8 cellular contexts compared by ENCODE assay signal in genomic region chr2:230160112-230160660, GRCh38. TPM values are rescaled to one million over a fixed set of nuclear protein-coding genes. Genes with fewer than 3 reads are reported as not detected.
A peak's percentile ranks its signal among the peaks of the same experiment; 100 is the strongest.
DNase-seq lines count a peak whose midpoint lies in the region; ATAC-seq and TF ChIP-seq lines count a peak whose summit lies in the region.

No MANE protein-coding gene starts in this region.

- H3K27me3 ChIP-seq in heart right ventricle (no peaks in the 10 kb centered on the region), gastrocnemius medialis (no peaks in the 10 kb centered on the region)

- 31 to 33% methylated on average over 11 of the region's 11 CpGs for WGBS in heart right ventricle, 2 donors

- H3K4me1 ChIP-seq in heart right ventricle, result peaks cover 0 to 8% (median 0%) of the 10 kb centered on the region in 9 donors
- no peaks in the 10 kb centered on the region for H3K4me1 ChIP-seq in gastrocnemius medialis

- DNase-seq in COLO829 (ENCODE audit: low spot score), result peak; percentile 63
- DNase-seq in HT-29 (ENCODE audit: low spot score), result peak; percentile 59
- peak; percentile 41 for DNase-seq in SKM-1 (lab: John Stamatoyannopoulos, UW; ENCODE audit: unreplicated experiment)
- DNase-seq in activated naive CD4-positive, alpha-beta T cell treated with anti-CD3 and anti-CD28 coated beads, Interleukin-2, amount 50 U/mL, for 72 hours (ENCODE audit: low spot score in 2 of 2), result peak in 1 of 2 donors; percentile 73
- DNase-seq in heart right ventricle, result peak; percentile 21 to 30
- no peak for DNase-seq in gastrocnemius medialis

- intact Hi-C loops in heart right ventricle (cut with DNase I) (loop anchor here in 7 of 10 donors (1.0 to 10.0 kb wide), 7 partner anchors 88 to 455 kb away; partner anchors contain the start of gene SLC16A14 (in 3 of the 7)), gastrocnemius medialis (cut with DNase I; ENCODE audit: low total_unique reads) (loop anchor here (2.0 to 5.0 kb wide), 2 partner anchors 93 to 151 kb away; partner anchors contain the start of gene SLC16A14)

- H3K27ac Mint-ChIP-seq in activated naive CD4-positive, alpha-beta T cell treated with anti-CD3 and anti-CD28 coated beads, Interleukin-2, amount 50 U/mL, for 72 hours, result peak overlapping the region in 1 of 2 donors; percentile 63

- ATAC-seq in activated naive CD4-positive, alpha-beta T cell treated with anti-CD3 and anti-CD28 coated beads, Interleukin-2, amount 50 U/mL, for 72 hours, result peak; percentile 28 to 51
- ATAC-seq in heart right ventricle, result peak; percentile 41 to 87 (median 71)
- ATAC-seq in gastrocnemius medialis, result peak in 1 of 2 donors; percentile 51
- no peak for ATAC-seq in GM18519 (IDR thresholded peaks at IDR 0.05; ENCODE audit: low FRiP score, unreplicated experiment)
- no peak for ATAC-seq in GM21526 (IDR thresholded peaks at IDR 0.05; ENCODE audit: low FRiP score, unreplicated experiment)

- no peaks in the 10 kb centered on the region for H3K9me3 Mint-ChIP-seq in activated naive CD4-positive, alpha-beta T cell treated with anti-CD3 and anti-CD28 coated beads, Interleukin-2, amount 50 U/mL, for 72 hours

- H3K36me3 ChIP-seq in heart right ventricle (peaks cover 0 to 6% (median 0%) of the 10 kb centered on the region in 9 donors), gastrocnemius medialis (no peaks in the 10 kb centered on the region)

- H3K27ac ChIP-seq in heart right ventricle, result no peak overlapping the region
- H3K27ac ChIP-seq in gastrocnemius medialis, result no peak overlapping the region

- TF ChIP-seq CTCF in heart right ventricle (IDR thresholded peaks at IDR 0.05), result peak; percentile 68 to 90 (median 80)
- peak; percentile 19 to 75 (median 63) for TF ChIP-seq CTCF in gastrocnemius medialis (IDR thresholded peaks at IDR 0.05 in 4 of 5, conservative IDR thresholded peaks at IDR 0.05 in 1 of 5)

- no peaks in the 10 kb centered on the region for H3K36me3 Mint-ChIP-seq in activated naive CD4-positive, alpha-beta T cell treated with anti-CD3 and anti-CD28 coated beads, Interleukin-2, amount 50 U/mL, for 72 hours

- TF ChIP-seq POLR2A in gastrocnemius medialis (IDR thresholded peaks at IDR 0.05), result no peak

- H3K4me3 ChIP-seq in heart right ventricle (no peak overlapping the region), gastrocnemius medialis (no peak overlapping the region)

- in situ Hi-C loops in gastrocnemius medialis (cut with MboI; ENCODE audit: low sequenced_read_pairs in 4 of 4), result no loop called here

- H3K9me3 ChIP-seq in heart right ventricle (no peaks in the 10 kb centered on the region), gastrocnemius medialis (no peaks in the 10 kb centered on the region)

RNA-seq across cellular contexts. Expression of gene SP110, which starts 59.6 kb away (rescaled TPM):
- 10.0 and 11.9 TPM in 2 replicates for total RNA-seq in HT-29 (2014; rRNA removed; shearing (Covaris generic))
- total RNA-seq in activated naive CD4-positive, alpha-beta T cell treated with anti-CD3 and anti-CD28 coated beads, Interleukin-2, amount 50 U/mL, for 72 hours, result 100 to 1,000 TPM in 1 of 2 donors, 10 to 100 TPM in 1; 61.0 to 148 TPM
- 10 to 100 TPM in 6 of 10 donors, 1 to 10 TPM in 4; 7.6 to 38.6 (median 10.4) TPM for total RNA-seq in heart right ventricle
- polyA plus RNA-seq in heart right ventricle, result 10 to 100 TPM in 1 of 2 donors, 1 to 10 TPM in 1; 5.6 to 11.3 TPM
- 1 to 10 TPM; 3.0 to 7.0 (median 6.5) TPM for total RNA-seq in gastrocnemius medialis

Comparison
In these comparisons a context has a peak if more than half of its experiments do, and no peak if none do; other contexts are left out.
1. DNase-seq: peak in COLO829 (single experiment), HT-29 (single experiment), SKM-1 (single experiment) and heart right ventricle (2 of 2); none in gastrocnemius medialis (0 of 2).
2. ATAC-seq: peak in activated naive CD4-positive, alpha-beta T cell treated with anti-CD3 and anti-CD28 coated beads, Interleukin-2, amount 50 U/mL, for 72 hours (2 of 2) and heart right ventricle (8 of 8); none in GM18519 (single experiment) and GM21526 (single experiment).